In genomic region chr16:67163903-67164558, GRCh38 we compare ENCODE assay signal across 8 cellular contexts. TPM values are rescaled to one million over a fixed set of nuclear protein-coding genes. Genes with fewer than 3 reads are reported as not detected.
DNase-seq lines count a peak whose midpoint lies in the region; ATAC-seq and TF ChIP-seq lines count a peak whose summit lies in the region.

No MANE protein-coding gene starts in this region.

- peaks cover 19 to 56% of the 10 kb centered on the region in 2 donors for H3K27me3 ChIP-seq in muscle layer of colon (ENCODE audit: control insufficient read depth in 1 of 2, insufficient read depth in 2 of 2, low read length in 2 of 2)

- H3K4me1 ChIP-seq in muscle layer of colon (ENCODE audit: insufficient read depth, low read length), result peaks cover 46% of the 10 kb centered on the region

- TF ChIP-seq POLR2A in GM18505 (IDR thresholded peaks at IDR 0.05; ENCODE audit: borderline replicate concordance, extremely low read depth, insufficient read depth, insufficient read length), result no peak

- H3K4me3 ChIP-seq in muscle layer of colon (ENCODE audit: low read depth in 1 of 2, low read length in 2 of 2), result peak overlapping the region; percentile 38 to 49

- intact Hi-C loops in Right ventricle myocardium inferior (cut with DNase I) (no loop called here), cardiac septum (cut with DNase I) (no loop called here)

- H3K36me3 ChIP-seq in muscle layer of colon (ENCODE audit: insufficient read depth, low read length), result no peaks in the 10 kb centered on the region

- H3K9me3 ChIP-seq in muscle layer of colon (ENCODE audit: low read length), result no peaks in the 10 kb centered on the region

- H3K27ac ChIP-seq in cingulate gyrus (ENCODE audit: low read depth, low read length) (peak overlapping the region; percentile 83), muscle layer of colon (ENCODE audit: low read depth, low read length) (peak overlapping the region; percentile 58)

- H3K9ac ChIP-seq in muscle layer of colon (ENCODE audit: low read length), result no peak overlapping the region

- peak; percentile 17 for ATAC-seq in Right ventricle myocardium inferior
- ATAC-seq in GM18909 (IDR thresholded peaks at IDR 0.05; ENCODE audit: poor library complexity, unreplicated experiment), result no peak
- ATAC-seq in GM18505 (IDR thresholded peaks at IDR 0.05; ENCODE audit: unreplicated experiment), result no peak
- no peak for ATAC-seq in GM18520 (IDR thresholded peaks at IDR 0.05; ENCODE audit: unreplicated experiment)

- DNase-seq in Right ventricle myocardium inferior (ENCODE audit: missing footprints), result peak; percentile 62
- no peak for DNase-seq in cardiac septum (ENCODE audit: low spot score)
- no peak for DNase-seq in NK-92 (lab: John Stamatoyannopoulos, UW; ENCODE audit: unreplicated experiment)

RNA-seq across cellular contexts. Expression of gene HSF4, which starts 0.5 kb away (rescaled TPM):
- total RNA-seq in Right ventricle myocardium inferior (49.9 TPM), cardiac septum (49.1 TPM)

RNA-seq across cellular contexts. Expression of gene FBXL8, which starts 4.3 kb away (rescaled TPM):
- total RNA-seq in Right ventricle myocardium inferior, result 10.8 TPM
- 9.5 TPM for total RNA-seq in cardiac septum

RNA-seq across cellular contexts. Expression of gene TRADD, which starts 4.3 kb away (rescaled TPM):
- total RNA-seq in Right ventricle myocardium inferior (8.2 TPM), cardiac septum (11.0 TPM)

RNA-seq across cellular contexts. Expression of gene NOL3, which starts 6.3 kb away (rescaled TPM):
- total RNA-seq in Right ventricle myocardium inferior (109 TPM), cardiac septum (86.3 TPM)

RNA-seq across cellular contexts. Expression of gene B3GNT9, which starts 13.2 kb away (rescaled TPM):
- total RNA-seq in Right ventricle myocardium inferior, result 9.3 TPM
- 12.4 TPM for total RNA-seq in cardiac septum
